Comparison of ENCODE assay signal across 8 cellular contexts in genomic region chr11:123082977-123083376, GRCh38. TPM values are rescaled to one million over a fixed set of nuclear protein-coding genes. Genes with fewer than 3 reads are reported as not detected.
DNase-seq lines count a peak whose midpoint lies in the region; ATAC-seq and TF ChIP-seq lines count a peak whose summit lies in the region.

No MANE protein-coding gene starts in this region.

- H3K4me3 ChIP-seq in right atrium auricular region (no peak overlapping the region), rectal smooth muscle tissue (ENCODE audit: low read length) (no peak overlapping the region)

- peaks cover 59% of the 10 kb centered on the region for H3K4me1 Mint-ChIP-seq in activated CD4-positive, alpha-beta T cell treated with anti-CD3 and anti-CD28 coated beads, Interleukin-2, amount 10 ng/mL, durations not matched to agents 7 days and 5 days
- peaks cover 30% of the 10 kb centered on the region for H3K4me1 Mint-ChIP-seq in T-helper 17 cell
- H3K4me1 Mint-ChIP-seq in chondrocyte (ENCODE audit: low read depth), result peaks cover 12% of the 10 kb centered on the region

- ATAC-seq in T-helper 17 cell, result peak; percentile 35

- POLR2A ChIA-PET in activated CD4-positive, alpha-beta T cell treated with anti-CD3 and anti-CD28 coated beads, Interleukin-2, amount 10 ng/mL, durations not matched to agents 7 days and 5 days (lab: Charles Lee), result interaction anchor here (1.2 kb wide), 1 partner anchor 21 kb away, joined by 3 read pairs; the partner anchor contains the start of gene HSPA8

- DNase-seq in activated CD4-positive, alpha-beta T cell treated with anti-CD3 and anti-CD28 coated beads, Interleukin-2, amount 10 ng/mL, durations not matched to agents 7 days and 5 days, result peak; percentile 48
- DNase-seq in activated CD4-positive, alpha-beta T cell treated with anti-CD3 and anti-CD28 coated beads, Interleukin-2, amount 50 U/mL, for 48 hours, result no peak
- DNase-seq in T-helper 17 cell (no peak), right atrium auricular region (ENCODE audit: low spot score) (peak; percentile 26), EL (no peak), chondrocyte (ENCODE audit: low spot score) (no peak), NCI-H2107 treated with DMSO at 0.1 percent for 48 hours (lab: John Stamatoyannopoulos, UW; ENCODE audit: unreplicated experiment) (no peak)

- H3K27ac Mint-ChIP-seq in activated CD4-positive, alpha-beta T cell treated with anti-CD3 and anti-CD28 coated beads, Interleukin-2, amount 10 ng/mL, durations not matched to agents 7 days and 5 days, result peak overlapping the region; percentile 79
- H3K27ac Mint-ChIP-seq in T-helper 17 cell, result peak overlapping the region; percentile 95
- H3K27ac Mint-ChIP-seq in chondrocyte (ENCODE audit: unreplicated experiment), result no peak overlapping the region

- H3K27ac ChIP-seq in right atrium auricular region (peak overlapping the region; percentile 6 to 59), rectal smooth muscle tissue (ENCODE audit: low read depth, low read length) (peak overlapping the region; percentile 68)

- H3K9me3 Mint-ChIP-seq in activated CD4-positive, alpha-beta T cell treated with anti-CD3 and anti-CD28 coated beads, Interleukin-2, amount 10 ng/mL, durations not matched to agents 7 days and 5 days, result peaks cover 12% of the 10 kb centered on the region
- peaks cover 4% of the 10 kb centered on the region for H3K9me3 Mint-ChIP-seq in chondrocyte (ENCODE audit: low read depth)

- TF ChIP-seq CTCF in right atrium auricular region (IDR thresholded peaks at IDR 0.05) (no peak), chondrocyte (IDR thresholded peaks at IDR 0.05) (no peak)

- H3K27me3 ChIP-seq in right atrium auricular region, result no peaks in the 10 kb centered on the region
- no peaks in the 10 kb centered on the region for H3K27me3 ChIP-seq in rectal smooth muscle tissue (ENCODE audit: control insufficient read depth, insufficient read depth, low read length)

- H3K9ac ChIP-seq in rectal smooth muscle tissue (ENCODE audit: low read length), result no peak overlapping the region

- H3K9me3 ChIP-seq in T-helper 17 cell (ENCODE audit: control insufficient read depth, low read length, poor library complexity, severe bottlenecking) (no peaks in the 10 kb centered on the region), right atrium auricular region (no peaks in the 10 kb centered on the region)

- peak overlapping the region; percentile 37 for H3K4me3 Mint-ChIP-seq in activated CD4-positive, alpha-beta T cell treated with anti-CD3 and anti-CD28 coated beads, Interleukin-2, amount 10 ng/mL, durations not matched to agents 7 days and 5 days
- H3K4me3 Mint-ChIP-seq in T-helper 17 cell (peak overlapping the region; percentile 83), chondrocyte (ENCODE audit: unreplicated experiment) (no peak overlapping the region)

- H3K27me3 Mint-ChIP-seq in activated CD4-positive, alpha-beta T cell treated with anti-CD3 and anti-CD28 coated beads, Interleukin-2, amount 10 ng/mL, durations not matched to agents 7 days and 5 days, result no peaks in the 10 kb centered on the region
- no peaks in the 10 kb centered on the region for H3K27me3 Mint-ChIP-seq in T-helper 17 cell
- no peaks in the 10 kb centered on the region for H3K27me3 Mint-ChIP-seq in chondrocyte (ENCODE audit: low read depth)

- H3K4me1 ChIP-seq in right atrium auricular region, result peaks cover 0 to 11% of the 10 kb centered on the region in 2 donors
- peaks cover 10% of the 10 kb centered on the region for H3K4me1 ChIP-seq in rectal smooth muscle tissue (ENCODE audit: control insufficient read depth, insufficient read depth, low read length)

- CTCF ChIA-PET in activated CD4-positive, alpha-beta T cell treated with anti-CD3 and anti-CD28 coated beads, Interleukin-2, amount 10 ng/mL, durations not matched to agents 7 days and 5 days (lab: Charles Lee), result interaction anchor here (0.6 to 3.7 kb wide), 6 partner anchors 10 to 91 kb away, joined by 3 to 23 read pairs (median 4); partner anchors contain the start of gene HSPA8

- H3K36me3 Mint-ChIP-seq in activated CD4-positive, alpha-beta T cell treated with anti-CD3 and anti-CD28 coated beads, Interleukin-2, amount 10 ng/mL, durations not matched to agents 7 days and 5 days (ENCODE audit: low read depth), result peaks cover 7% of the 10 kb centered on the region
- H3K36me3 Mint-ChIP-seq in T-helper 17 cell (ENCODE audit: low read depth) (no peaks in the 10 kb centered on the region), chondrocyte (ENCODE audit: low read depth) (no peaks in the 10 kb centered on the region)

- no peaks in the 10 kb centered on the region for H3K36me3 ChIP-seq in right atrium auricular region
- peaks cover 3% of the 10 kb centered on the region for H3K36me3 ChIP-seq in rectal smooth muscle tissue (ENCODE audit: control insufficient read depth, insufficient read depth, low read length)

RNA-seq across cellular contexts. Expression of gene HSPA8, which starts 21.0 kb away (rescaled TPM):
- 1,000 to 10,000 TPM; 2,083 to 2,541 TPM for total RNA-seq in activated CD4-positive, alpha-beta T cell treated with anti-CD3 and anti-CD28 coated beads, Interleukin-2, amount 10 ng/mL, durations not matched to agents 7 days and 5 days
- total RNA-seq in T-helper 17 cell (1,000 to 10,000 TPM; 1,034 to 1,253 TPM), right atrium auricular region (100 to 1,000 TPM; 672 to 817 TPM), chondrocyte (1,112 to 1,153 TPM (median 1,138 TPM) in 3 replicates)

Comparison
In these comparisons a context has a peak if more than half of its experiments do, and no peak if none do; other contexts are left out.
1. DNase-seq: peak in activated CD4-positive, alpha-beta T cell treated with anti-CD3 and anti-CD28 coated beads, Interleukin-2, amount 10 ng/mL, durations not matched to agents 7 days and 5 days (single experiment) and right atrium auricular region (single experiment); none in activated CD4-positive, alpha-beta T cell treated with anti-CD3 and anti-CD28 coated beads, Interleukin-2, amount 50 U/mL, for 48 hours (0 of 2), T-helper 17 cell (0 of 3), EL (single experiment), chondrocyte (single experiment) and NCI-H2107 treated with DMSO at 0.1 percent for 48 hours (single experiment).